Comparison of ENCODE assay signal across 8 cellular contexts in the genomic region with DNA sequence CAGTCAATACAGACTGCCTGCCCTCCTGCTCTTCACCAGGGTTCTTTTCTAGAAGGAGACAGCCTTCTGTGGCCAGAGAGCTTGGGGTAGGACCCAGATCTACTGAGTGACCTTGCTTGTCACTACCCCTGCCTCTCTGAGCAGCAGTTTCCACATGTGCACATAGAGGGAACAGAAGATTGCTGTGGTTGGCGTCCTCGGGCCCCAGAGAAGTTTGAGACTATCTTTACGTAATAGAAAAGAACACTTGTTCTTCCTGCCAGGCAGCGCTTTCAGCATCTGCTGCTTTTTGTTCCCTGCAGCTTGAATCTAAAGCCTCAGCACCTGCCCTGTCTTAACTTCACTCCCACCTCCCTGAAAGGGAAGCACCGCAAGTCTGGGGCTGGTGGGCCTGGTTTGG.
DNase-seq lines count a peak whose midpoint lies in the region; ATAC-seq, FAIRE-seq and TF ChIP-seq lines count a peak whose summit lies in the region.

No MANE protein-coding gene starts in this region.

- peak overlapping the region; percentile 27 for H3K4me3 Mint-ChIP-seq in activated naive CD8-positive, alpha-beta T cell

- H3K27ac Mint-ChIP-seq in activated naive CD8-positive, alpha-beta T cell, result peak overlapping the region; percentile 34

- 0 out of 2 replicates have a peak overlapping the region, but pooled peaks have one; percentile 6 for H3K4me2 ChIP-seq in BLaER1

- H3K27ac ChIP-seq in BLaER1 (0 out of 2 replicates have a peak overlapping the region, but pooled peaks have one; percentile 41), HL-60 (replicated peaks) (peak overlapping the region; percentile 97), mucosa of rectum (ENCODE audit: low read depth in 2 of 2, low read length in 2 of 2) (peak overlapping the region; percentile 82 to 100)

- H3K36me3 ChIP-seq in BLaER1 (peaks cover 44% of the 10 kb centered on the region), mucosa of rectum (ENCODE audit: control insufficient read depth in 2 of 2, insufficient read depth in 2 of 2, low read length in 2 of 2) (peaks cover 8 to 12% of the 10 kb centered on the region in 2 donors)

- H3K27me3 ChIP-seq in BLaER1 (no peaks in the 10 kb centered on the region), HL-60 (ENCODE audit: insufficient read depth, poor library complexity, severe bottlenecking) (no peaks in the 10 kb centered on the region), mucosa of rectum (ENCODE audit: control insufficient read depth in 2 of 2, insufficient read depth in 2 of 2, low read length in 2 of 2) (no peaks in the 10 kb centered on the region)

- H3K9ac ChIP-seq in BLaER1 (peak overlapping the region; percentile 16; the same call in 1 of the 2 replicates), mucosa of rectum (ENCODE audit: low read depth in 1 of 2, low read length in 2 of 2) (peak overlapping the region; percentile 2 to 67)

- ATAC-seq in HG03521 (IDR thresholded peaks at IDR 0.05; ENCODE audit: unreplicated experiment), result no peak

- H3K4me1 ChIP-seq in BLaER1, result peaks cover 75% of the 10 kb centered on the region
- H3K4me1 ChIP-seq in mucosa of rectum (ENCODE audit: control insufficient read depth in 2 of 2, insufficient read depth in 2 of 2, low read length in 2 of 2), result peaks cover 58 to 61% of the 10 kb centered on the region in 2 donors

- H4K20me1 ChIP-seq in BLaER1, result peaks cover 37% of the 10 kb centered on the region

- no peak for FAIRE-seq in GM19239 (lab: Jason Lieb, UNC)

- TF ChIP-seq CTCF in HL-60 (IDR thresholded peaks at IDR 0.05; ENCODE audit: insufficient read depth, low read length), result no peak

- no peaks in the 10 kb centered on the region for H3K9me3 Mint-ChIP-seq in activated naive CD8-positive, alpha-beta T cell (ENCODE audit: low read depth)

- no peaks in the 10 kb centered on the region for H3K9me3 ChIP-seq in BLaER1
- H3K9me3 ChIP-seq in mucosa of rectum (ENCODE audit: control insufficient read depth in 2 of 2, low read length in 2 of 2), result no peaks in the 10 kb centered on the region

- H3K4me1 Mint-ChIP-seq in activated naive CD8-positive, alpha-beta T cell (ENCODE audit: low read depth), result peaks cover 33% of the 10 kb centered on the region

- H3K27me3 Mint-ChIP-seq in activated naive CD8-positive, alpha-beta T cell, result no peaks in the 10 kb centered on the region

- H3K36me3 Mint-ChIP-seq in activated naive CD8-positive, alpha-beta T cell, result no peaks in the 10 kb centered on the region

- peak in 1 of 2 experiments; percentile 90 for DNase-seq in HL-60 (ENCODE audit: low read depth in 1 of 2, low spot score in 1 of 2)
- no peak for DNase-seq in GM19239 (ENCODE audit: insufficient read length, low spot score)
- DNase-seq in EL, result no peak
- DNase-seq in putamen (ENCODE audit: low spot score), result no peak

- no peak overlapping the region for H3K4me3 ChIP-seq in BLaER1
- no peak overlapping the region for H3K4me3 ChIP-seq in HL-60 (replicated peaks; ENCODE audit: insufficient read depth, low read length)
- no peak overlapping the region for H3K4me3 ChIP-seq in mucosa of rectum (ENCODE audit: low read length in 2 of 2)

Comparison
In these comparisons a context has a peak if more than half of its experiments do, and no peak if none do; other contexts are left out.
1. H3K27ac ChIP-seq: peak in every context shown above with its lines; median percentile 97 in HL-60; 91 in mucosa of rectum; 41 in BLaER1.